Comparison of ENCODE assay signal across 14 cellular contexts in genomic region chr2:219273887-219274391, GRCh38. TPM values are rescaled to one million over a fixed set of nuclear protein-coding genes. Genes with fewer than 3 reads are reported as not detected.
DNase-seq lines count a peak whose midpoint lies in the region; ATAC-seq and TF ChIP-seq lines count a peak whose summit lies in the region.
"Had no signal": no experiment of that assay in that cellular context is flagged by ENCODE, and none has a peak within 500 bp of the region (broad histone marks: within the 10 kb centered on the region; RNA-seq: fewer than 3 reads in every experiment).

No MANE protein-coding gene starts in this region.

- H3K4me3 ChIP-seq in ACC112 (ENCODE audit: low read depth, low read length), result peak overlapping the region; percentile 14; the same call in 1 of the 2 replicates

- H3K27me3 Mint-ChIP-seq in neural crest cell (ENCODE audit: low read depth), result peaks cover 55% of the 10 kb centered on the region
- H3K27me3 Mint-ChIP-seq: B cell had no signal

- no peaks in the 10 kb centered on the region for H3K27me3 ChIP-seq in ACC112 (ENCODE audit: insufficient read depth, low read length)

- H3K9me3 Mint-ChIP-seq in neural crest cell, result no peaks in the 10 kb centered on the region
- H3K9me3 Mint-ChIP-seq: nephron had no signal

- H3K4me1 Mint-ChIP-seq in neural crest cell, result peaks cover 15% of the 10 kb centered on the region

- peaks cover 37% of the 10 kb centered on the region for H3K4me1 ChIP-seq in ACC112 (ENCODE audit: control insufficient read depth, insufficient read depth, low read length, unreplicated experiment)

- no peak overlapping the region for H3K4me3 Mint-ChIP-seq in neural crest cell
- H3K4me3 Mint-ChIP-seq: B cell, nephron had no signal

- ATAC-seq in HG03039 (IDR thresholded peaks at IDR 0.05; ENCODE audit: unreplicated experiment), result no peak

- no peaks in the 10 kb centered on the region for H3K36me3 Mint-ChIP-seq in neural crest cell (ENCODE audit: low read depth)

- H3K36me3 ChIP-seq in ACC112 (ENCODE audit: insufficient read depth, low read length), result no peaks in the 10 kb centered on the region

- peak overlapping the region; percentile 6 for H2AFZ ChIP-seq in ACC112 (ENCODE audit: low read length, unreplicated experiment)

- H3K79me2 ChIP-seq in ACC112 (ENCODE audit: control insufficient read depth, insufficient read depth, low read length, unreplicated experiment), result no peaks in the 10 kb centered on the region

- peak overlapping the region; percentile 50 for H3K27ac Mint-ChIP-seq in neural crest cell (ENCODE audit: unreplicated experiment)
- H3K27ac Mint-ChIP-seq: B cell had no signal

- peak overlapping the region; percentile 71 for H3K27ac ChIP-seq in ACC112 (ENCODE audit: low read depth, low read length)

- DNase-seq in LoVo (ENCODE audit: low spot score), result peak; percentile 81
- peak; percentile 39 for DNase-seq in ecto neural progenitor cell (ENCODE audit: low spot score)
- DNase-seq in neural crest cell (ENCODE audit: low read depth, low spot score), result no peak
- DNase-seq in SKM-1 treated with dmso at 0.1 percent for 144 hours (lab: John Stamatoyannopoulos, UW; ENCODE audit: unreplicated experiment), result no peak
- no peak for DNase-seq in KG1 (lab: John Stamatoyannopoulos, UW)
- DNase-seq in NCI-H2227 (lab: John Stamatoyannopoulos, UW; ENCODE audit: unreplicated experiment), result no peak
- DNase-seq: activated T-cell treated with anti-CD3 and anti-CD28 coated beads, Interleukin-2, amount 50 U/mL, for 48 hours had no signal

- no peak for TF ChIP-seq CTCF in neural crest cell (conservative IDR thresholded peaks at IDR 0.05)

RNA-seq across cellular contexts. Expression of gene DNAJB2, which starts 5.2 kb away (rescaled TPM):
- total RNA-seq in neural crest cell, result 59.2 and 59.7 TPM in 2 replicates

RNA-seq across cellular contexts. Expression of gene TUBA4A, which starts 20.2 kb away (rescaled TPM):
- 0.14 TPM in 1 of 2 replicates, not detected in the other for total RNA-seq in neural crest cell

RNA-seq across cellular contexts. Expression of gene TUBA4B, which starts 20.9 kb away (rescaled TPM):
- total RNA-seq in neural crest cell, result not detected in 2 replicates
- total RNA-seq: B cell; NCI-H460; T-helper 2 cell treated with Interferon-gamma antibody and Interleukin-4, amounts not matched to agents 100 ng/mL and 5 ng/mL, for 36 hours; urinary bladder had no signal

RNA-seq across cellular contexts. Expression of gene STK16, which starts 28.7 kb away (rescaled TPM):
- total RNA-seq in neural crest cell, result 28.5 and 31.2 TPM in 2 replicates

RNA-seq across cellular contexts. Expression of gene GLB1L, which starts 28.7 kb away (rescaled TPM):
- total RNA-seq in neural crest cell, result 11.2 and 12.7 TPM in 2 replicates

Comparison
In these comparisons a context has a peak if more than half of its experiments do, and no peak if none do; other contexts are left out.
1. DNase-seq: peak in LoVo (single experiment) and ecto neural progenitor cell (single experiment); none in neural crest cell (single experiment), SKM-1 treated with dmso at 0.1 percent for 144 hours (single experiment), KG1 (single experiment) and NCI-H2227 (single experiment).